13 cellular contexts compared by ENCODE assay signal in the genomic region with DNA sequence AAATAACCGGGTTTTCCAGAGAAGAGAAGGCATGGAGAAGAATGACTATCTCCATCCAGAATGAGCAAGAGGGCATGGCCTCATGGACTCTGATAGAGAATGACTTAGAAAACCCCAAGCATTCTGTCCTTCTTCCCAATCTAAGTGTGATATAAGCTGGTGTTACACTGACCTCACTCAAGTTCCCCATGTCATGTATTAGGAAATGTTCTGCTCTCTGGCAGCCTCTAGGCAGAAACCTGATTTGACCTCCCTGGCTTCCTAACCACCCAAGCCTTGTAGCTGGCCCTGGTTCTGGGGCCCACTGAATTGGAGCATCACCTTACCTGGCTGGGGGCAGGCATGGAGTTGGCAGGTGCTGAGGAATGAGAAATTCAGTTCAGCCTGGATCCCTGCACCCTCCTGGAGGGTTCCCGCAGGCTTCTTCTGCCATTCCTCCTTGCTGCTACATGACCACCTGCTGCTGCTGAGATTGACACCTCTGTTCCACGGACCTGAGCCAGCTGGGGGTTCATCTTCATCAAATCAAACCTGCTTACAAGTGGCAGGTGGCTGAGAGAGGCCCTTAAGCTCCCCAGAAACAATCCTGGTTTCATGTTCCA. TPM values are rescaled to one million over a fixed set of nuclear protein-coding genes. Genes with fewer than 3 reads are reported as not detected.
"Had no signal": no experiment of that assay in that cellular context is flagged by ENCODE, and none has a peak within 500 bp of the region (broad histone marks: within the 10 kb centered on the region; RNA-seq: fewer than 3 reads in every experiment).

No MANE protein-coding gene starts in this region.

- H3K27ac ChIP-seq: colonic mucosa, foreskin keratinocyte, parathyroid adenoma had no signal

- H3K27me3 ChIP-seq: colonic mucosa, foreskin keratinocyte had no signal

- H3K36me3 ChIP-seq: colonic mucosa had no signal

- H3K4me1 Mint-ChIP-seq: brain had no signal

- H2AFZ ChIP-seq: parathyroid adenoma had no signal

- ATAC-seq: foreskin keratinocyte; left cardiac atrium; stimulated activated effector memory CD8-positive, alpha-beta T cell treated with anti-CD3 and anti-CD28 coated beads, Interleukin-12 subunit alpha, Interleukin-12 subunit beta, amount 100 ng/mL, for 72 hours had no signal

- H3K9me3 ChIP-seq: colonic mucosa had no signal

- H3K27ac Mint-ChIP-seq: activated naive CD8-positive, alpha-beta T cell treated with anti-CD3 and anti-CD28 coated beads, Interleukin-2, amount 10 ng/mL, durations not matched to agents 7 days and 5 days; activated T-helper 1 cell treated with anti-CD3 and anti-CD28 coated beads, Interleukin-12 subunit alpha, Interleukin-12 subunit beta, Interleukin-2, Interleukin-4 antibody, amounts not matched to agents 30 ng/mL and 10 ng/mL and 1 ng/mL, durations not matched to agents 14 hours and 24 hours and 36 hours; brain; stimulated activated effector memory CD8-positive, alpha-beta T cell treated with anti-CD3 and anti-CD28 coated beads, Interleukin-12 subunit alpha, Interleukin-12 subunit beta, amount 100 ng/mL, for 72 hours had no signal

- H3K9me3 Mint-ChIP-seq: activated T-helper 1 cell treated with anti-CD3 and anti-CD28 coated beads, Interleukin-12 subunit alpha, Interleukin-12 subunit beta, Interleukin-2, Interleukin-4 antibody, amounts not matched to agents 30 ng/mL and 10 ng/mL and 1 ng/mL, durations not matched to agents 14 hours and 24 hours and 36 hours had no signal

- H3K4me3 ChIP-seq: colonic mucosa, lung had no signal

- H3K36me3 Mint-ChIP-seq: activated naive CD8-positive, alpha-beta T cell treated with anti-CD3 and anti-CD28 coated beads, Interleukin-2, amount 10 ng/mL, durations not matched to agents 7 days and 5 days; brain; stimulated activated effector memory CD8-positive, alpha-beta T cell treated with anti-CD3 and anti-CD28 coated beads, Interleukin-12 subunit alpha, Interleukin-12 subunit beta, amount 100 ng/mL, for 72 hours had no signal

- H3K4me1 ChIP-seq: colonic mucosa, foreskin keratinocyte, parathyroid adenoma had no signal

- H3K4me3 Mint-ChIP-seq: activated naive CD8-positive, alpha-beta T cell treated with anti-CD3 and anti-CD28 coated beads, Interleukin-2, amount 10 ng/mL, durations not matched to agents 7 days and 5 days; activated T-helper 1 cell treated with anti-CD3 and anti-CD28 coated beads, Interleukin-12 subunit alpha, Interleukin-12 subunit beta, Interleukin-2, Interleukin-4 antibody, amounts not matched to agents 30 ng/mL and 10 ng/mL and 1 ng/mL, durations not matched to agents 14 hours and 24 hours and 36 hours; brain; stimulated activated effector memory CD8-positive, alpha-beta T cell treated with anti-CD3 and anti-CD28 coated beads, Interleukin-12 subunit alpha, Interleukin-12 subunit beta, amount 100 ng/mL, for 72 hours had no signal

- H3K79me2 ChIP-seq: parathyroid adenoma had no signal

- DNase-seq: activated naive CD4-positive, alpha-beta T cell; activated naive CD8-positive, alpha-beta T cell treated with anti-CD3 and anti-CD28 coated beads, Interleukin-2, amount 10 ng/mL, durations not matched to agents 7 days and 5 days; central memory CD4-positive, alpha-beta T cell; colonic mucosa; foreskin keratinocyte; left cardiac atrium; T-helper 2 cell had no signal

RNA-seq across cellular contexts. Expression of a gene that starts 5.2 kb away (rescaled TPM):
- total RNA-seq: activated CD8-positive, alpha-beta memory T cell treated with anti-CD3 and anti-CD28 coated beads for 36 hours; activated naive CD8-positive, alpha-beta T cell treated with anti-CD3 and anti-CD28 coated beads, Interleukin-2, amount 10 ng/mL, durations not matched to agents 7 days and 5 days; activated T-helper 1 cell treated with anti-CD3 and anti-CD28 coated beads, Interleukin-12 subunit alpha, Interleukin-12 subunit beta, Interleukin-2, Interleukin-4 antibody, amounts not matched to agents 30 ng/mL and 10 ng/mL and 1 ng/mL, durations not matched to agents 14 hours and 24 hours and 36 hours; colonic mucosa had no signal
